ENCODE assay signal across 1 cellular context in genomic region chr16:15899538-15900100, GRCh38.
A peak's percentile ranks its signal among the peaks of the same experiment; 100 is the strongest.
TF ChIP-seq lines count a peak whose summit lies in the region.

No MANE protein-coding gene starts in this region.

TF ChIP-seq in HepG2, 621 proteins besides CTCF, POLR2A, EP300 and RAD21 (continued from another document and continues in another):
- TF ChIP-seq ELF1 (CRISPR knock-in tag; IDR thresholded peaks at IDR 0.05) (0 out of 2 replicates have a peak, but pooled peaks have one; percentile 22), KLF15 (CRISPR knock-in tag; IDR thresholded peaks at IDR 0.05; ENCODE audit: borderline replicate concordance) (no peak), ZMYM4 (CRISPR knock-in tag; IDR thresholded peaks at IDR 0.05) (no peak), JUN (CRISPR knock-in tag; IDR thresholded peaks at IDR 0.05) (peak; percentile 89; the same call in 1 of the 2 replicates), ZNF672 (CRISPR knock-in tag; IDR thresholded peaks at IDR 0.05) (no peak), TEAD3 (CRISPR knock-in tag; optimal IDR thresholded peaks at IDR 0.05; ENCODE audit: borderline replicate concordance) (peak; percentile 91), HOXA3 (CRISPR knock-in tag; IDR thresholded peaks at IDR 0.05) (peak; percentile 36; the same call in 1 of the 2 replicates), SYNCRIP (IDR thresholded peaks at IDR 0.05; ENCODE audit: insufficient read depth, low read depth, low read length) (no peak), SAP130 (CRISPR knock-in tag; IDR thresholded peaks at IDR 0.05; ENCODE audit: low read depth) (peak; percentile 52), RXRA (CRISPR knock-in tag; IDR thresholded peaks at IDR 0.05) (peak; percentile 83), MYC (CRISPR knock-in tag; IDR thresholded peaks at IDR 0.05; ENCODE audit: borderline replicate concordance) (peak; percentile 70; the same call in 1 of the 2 replicates), ZNF367 (CRISPR knock-in tag; IDR thresholded peaks at IDR 0.05; ENCODE audit: borderline replicate concordance) (no peak), REPIN1 (CRISPR knock-in tag; IDR thresholded peaks at IDR 0.05; ENCODE audit: borderline replicate concordance, low read depth) (no peak), FOSL1 (CRISPR knock-in tag; IDR thresholded peaks at IDR 0.05; ENCODE audit: borderline replicate concordance) (peak; percentile 87), ZSCAN29 (CRISPR knock-in tag; conservative IDR thresholded peaks at IDR 0.05) (no peak), ZNF501 (CRISPR knock-in tag; IDR thresholded peaks at IDR 0.05) (peak; percentile 84; the same call in 1 of the 2 replicates), ATF7 (IDR thresholded peaks at IDR 0.05) (no peak), ATF7 (CRISPR knock-in tag; IDR thresholded peaks at IDR 0.05) (no peak), ZSCAN31 (CRISPR knock-in tag; IDR thresholded peaks at IDR 0.05; ENCODE audit: low read depth) (no peak), ZBTB1 (CRISPR knock-in tag; IDR thresholded peaks at IDR 0.05; ENCODE audit: borderline replicate concordance) (no peak), CHCHD3 (CRISPR knock-in tag; IDR thresholded peaks at IDR 0.05) (no peak), NCOA2 (CRISPR knock-in tag; IDR thresholded peaks at IDR 0.05) (peak; percentile 27), BHLHE40 (IDR thresholded peaks at IDR 0.05; ENCODE audit: low read length) (peak; percentile 66), SKI (IDR thresholded peaks at IDR 0.05; ENCODE audit: partially characterized antibody) (peak; percentile 57), POLR2AphosphoS5 (IDR thresholded peaks at IDR 0.05; ENCODE audit: low read depth, low read length) (no peak), TCF7 (IDR thresholded peaks at IDR 0.05; ENCODE audit: low read depth) (peak; percentile 94), ZNF605 (CRISPR knock-in tag; IDR thresholded peaks at IDR 0.05) (peak; percentile 67), ZNF468 (CRISPR knock-in tag; IDR thresholded peaks at IDR 0.05) (no peak), ZEB1 (IDR thresholded peaks at IDR 0.05; ENCODE audit: insufficient replicate concordance, low read depth) (peak; percentile 67)
- TF ChIP-seq, protein P1, sequence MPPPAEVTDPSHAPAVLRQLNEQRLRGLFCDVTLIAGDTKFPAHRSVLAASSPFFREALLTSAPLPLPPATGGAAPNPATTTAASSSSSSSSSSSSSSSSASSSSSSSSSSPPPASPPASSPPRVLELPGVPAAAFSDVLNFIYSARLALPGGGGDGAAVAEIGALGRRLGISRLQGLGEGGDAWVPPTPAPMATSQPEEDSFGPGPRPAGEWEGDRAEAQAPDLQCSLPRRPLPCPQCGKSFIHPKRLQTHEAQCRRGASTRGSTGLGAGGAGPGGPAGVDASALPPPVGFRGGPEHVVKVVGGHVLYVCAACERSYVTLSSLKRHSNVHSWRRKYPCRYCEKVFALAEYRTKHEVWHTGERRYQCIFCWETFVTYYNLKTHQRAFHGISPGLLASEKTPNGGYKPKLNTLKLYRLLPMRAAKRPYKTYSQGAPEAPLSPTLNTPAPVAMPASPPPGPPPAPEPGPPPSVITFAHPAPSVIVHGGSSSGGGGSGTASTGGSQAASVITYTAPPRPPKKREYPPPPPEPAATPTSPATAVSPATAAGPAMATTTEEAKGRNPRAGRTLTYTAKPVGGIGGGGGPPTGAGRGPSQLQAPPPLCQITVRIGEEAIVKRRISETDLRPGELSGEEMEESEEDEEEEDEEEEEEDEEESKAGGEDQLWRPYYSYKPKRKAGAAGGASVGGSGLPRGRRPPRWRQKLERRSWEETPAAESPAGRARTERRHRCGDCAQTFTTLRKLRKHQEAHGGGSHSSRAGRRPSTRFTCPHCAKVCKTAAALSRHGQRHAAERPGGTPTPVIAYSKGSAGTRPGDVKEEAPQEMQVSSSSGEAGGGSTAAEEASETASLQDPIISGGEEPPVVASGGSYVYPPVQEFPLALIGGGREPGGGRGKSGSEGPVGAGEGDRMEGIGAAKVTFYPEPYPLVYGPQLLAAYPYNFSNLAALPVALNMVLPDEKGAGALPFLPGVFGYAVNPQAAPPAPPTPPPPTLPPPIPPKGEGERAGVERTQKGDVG (CRISPR knock-in tag; IDR thresholded peaks at IDR 0.05; ENCODE audit: borderline replicate concordance): no peak
- TF ChIP-seq, protein P2, sequence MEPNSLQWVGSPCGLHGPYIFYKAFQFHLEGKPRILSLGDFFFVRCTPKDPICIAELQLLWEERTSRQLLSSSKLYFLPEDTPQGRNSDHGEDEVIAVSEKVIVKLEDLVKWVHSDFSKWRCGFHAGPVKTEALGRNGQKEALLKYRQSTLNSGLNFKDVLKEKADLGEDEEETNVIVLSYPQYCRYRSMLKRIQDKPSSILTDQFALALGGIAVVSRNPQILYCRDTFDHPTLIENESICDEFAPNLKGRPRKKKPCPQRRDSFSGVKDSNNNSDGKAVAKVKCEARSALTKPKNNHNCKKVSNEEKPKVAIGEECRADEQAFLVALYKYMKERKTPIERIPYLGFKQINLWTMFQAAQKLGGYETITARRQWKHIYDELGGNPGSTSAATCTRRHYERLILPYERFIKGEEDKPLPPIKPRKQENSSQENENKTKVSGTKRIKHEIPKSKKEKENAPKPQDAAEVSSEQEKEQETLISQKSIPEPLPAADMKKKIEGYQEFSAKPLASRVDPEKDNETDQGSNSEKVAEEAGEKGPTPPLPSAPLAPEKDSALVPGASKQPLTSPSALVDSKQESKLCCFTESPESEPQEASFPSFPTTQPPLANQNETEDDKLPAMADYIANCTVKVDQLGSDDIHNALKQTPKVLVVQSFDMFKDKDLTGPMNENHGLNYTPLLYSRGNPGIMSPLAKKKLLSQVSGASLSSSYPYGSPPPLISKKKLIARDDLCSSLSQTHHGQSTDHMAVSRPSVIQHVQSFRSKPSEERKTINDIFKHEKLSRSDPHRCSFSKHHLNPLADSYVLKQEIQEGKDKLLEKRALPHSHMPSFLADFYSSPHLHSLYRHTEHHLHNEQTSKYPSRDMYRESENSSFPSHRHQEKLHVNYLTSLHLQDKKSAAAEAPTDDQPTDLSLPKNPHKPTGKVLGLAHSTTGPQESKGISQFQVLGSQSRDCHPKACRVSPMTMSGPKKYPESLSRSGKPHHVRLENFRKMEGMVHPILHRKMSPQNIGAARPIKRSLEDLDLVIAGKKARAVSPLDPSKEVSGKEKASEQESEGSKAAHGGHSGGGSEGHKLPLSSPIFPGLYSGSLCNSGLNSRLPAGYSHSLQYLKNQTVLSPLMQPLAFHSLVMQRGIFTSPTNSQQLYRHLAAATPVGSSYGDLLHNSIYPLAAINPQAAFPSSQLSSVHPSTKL (CRISPR knock-in tag; IDR thresholded peaks at IDR 0.05): peak; percentile 84
- TF ChIP-seq, protein P3, sequence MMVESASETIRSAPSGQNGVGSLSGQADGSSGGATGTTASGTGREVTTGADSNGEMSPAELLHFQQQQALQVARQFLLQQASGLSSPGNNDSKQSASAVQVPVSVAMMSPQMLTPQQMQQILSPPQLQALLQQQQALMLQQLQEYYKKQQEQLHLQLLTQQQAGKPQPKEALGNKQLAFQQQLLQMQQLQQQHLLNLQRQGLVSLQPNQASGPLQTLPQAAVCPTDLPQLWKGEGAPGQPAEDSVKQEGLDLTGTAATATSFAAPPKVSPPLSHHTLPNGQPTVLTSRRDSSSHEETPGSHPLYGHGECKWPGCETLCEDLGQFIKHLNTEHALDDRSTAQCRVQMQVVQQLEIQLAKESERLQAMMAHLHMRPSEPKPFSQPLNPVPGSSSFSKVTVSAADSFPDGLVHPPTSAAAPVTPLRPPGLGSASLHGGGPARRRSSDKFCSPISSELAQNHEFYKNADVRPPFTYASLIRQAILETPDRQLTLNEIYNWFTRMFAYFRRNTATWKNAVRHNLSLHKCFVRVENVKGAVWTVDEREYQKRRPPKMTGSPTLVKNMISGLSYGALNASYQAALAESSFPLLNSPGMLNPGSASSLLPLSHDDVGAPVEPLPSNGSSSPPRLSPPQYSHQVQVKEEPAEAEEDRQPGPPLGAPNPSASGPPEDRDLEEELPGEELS (CRISPR knock-in tag; IDR thresholded peaks at IDR 0.05): 0 out of 2 replicates have a peak, but pooled peaks have one; percentile 34
- TF ChIP-seq, protein P4, sequence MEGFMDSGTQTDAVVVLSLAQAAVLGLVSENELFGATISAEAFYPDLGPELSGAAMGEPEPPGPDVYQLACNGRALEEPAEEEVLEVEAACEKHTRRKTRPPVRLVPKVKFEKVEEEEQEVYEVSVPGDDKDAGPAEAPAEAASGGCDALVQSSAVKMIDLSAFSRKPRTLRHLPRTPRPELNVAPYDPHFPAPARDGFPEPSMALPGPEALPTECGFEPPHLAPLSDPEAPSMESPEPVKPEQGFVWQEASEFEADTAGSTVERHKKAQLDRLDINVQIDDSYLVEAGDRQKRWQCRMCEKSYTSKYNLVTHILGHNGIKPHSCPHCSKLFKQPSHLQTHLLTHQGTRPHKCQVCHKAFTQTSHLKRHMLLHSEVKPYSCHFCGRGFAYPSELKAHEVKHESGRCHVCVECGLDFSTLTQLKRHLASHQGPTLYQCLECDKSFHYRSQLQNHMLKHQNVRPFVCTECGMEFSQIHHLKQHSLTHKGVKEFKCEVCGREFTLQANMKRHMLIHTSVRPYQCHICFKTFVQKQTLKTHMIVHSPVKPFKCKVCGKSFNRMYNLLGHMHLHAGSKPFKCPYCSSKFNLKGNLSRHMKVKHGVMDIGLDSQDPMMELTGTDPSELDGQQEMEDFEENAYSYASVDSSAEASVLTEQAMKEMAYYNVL (CRISPR knock-in tag; IDR thresholded peaks at IDR 0.05; ENCODE audit: borderline replicate concordance): peak; percentile 7; the same call in 1 of the 2 replicates
- TF ChIP-seq, protein P5, sequence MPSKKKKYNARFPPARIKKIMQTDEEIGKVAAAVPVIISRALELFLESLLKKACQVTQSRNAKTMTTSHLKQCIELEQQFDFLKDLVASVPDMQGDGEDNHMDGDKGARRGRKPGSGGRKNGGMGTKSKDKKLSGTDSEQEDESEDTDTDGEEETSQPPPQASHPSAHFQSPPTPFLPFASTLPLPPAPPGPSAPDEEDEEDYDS (CRISPR knock-in tag; IDR thresholded peaks at IDR 0.05): 0 out of 2 replicates have a peak, but pooled peaks have one; percentile 50
- TF ChIP-seq, protein P6, sequence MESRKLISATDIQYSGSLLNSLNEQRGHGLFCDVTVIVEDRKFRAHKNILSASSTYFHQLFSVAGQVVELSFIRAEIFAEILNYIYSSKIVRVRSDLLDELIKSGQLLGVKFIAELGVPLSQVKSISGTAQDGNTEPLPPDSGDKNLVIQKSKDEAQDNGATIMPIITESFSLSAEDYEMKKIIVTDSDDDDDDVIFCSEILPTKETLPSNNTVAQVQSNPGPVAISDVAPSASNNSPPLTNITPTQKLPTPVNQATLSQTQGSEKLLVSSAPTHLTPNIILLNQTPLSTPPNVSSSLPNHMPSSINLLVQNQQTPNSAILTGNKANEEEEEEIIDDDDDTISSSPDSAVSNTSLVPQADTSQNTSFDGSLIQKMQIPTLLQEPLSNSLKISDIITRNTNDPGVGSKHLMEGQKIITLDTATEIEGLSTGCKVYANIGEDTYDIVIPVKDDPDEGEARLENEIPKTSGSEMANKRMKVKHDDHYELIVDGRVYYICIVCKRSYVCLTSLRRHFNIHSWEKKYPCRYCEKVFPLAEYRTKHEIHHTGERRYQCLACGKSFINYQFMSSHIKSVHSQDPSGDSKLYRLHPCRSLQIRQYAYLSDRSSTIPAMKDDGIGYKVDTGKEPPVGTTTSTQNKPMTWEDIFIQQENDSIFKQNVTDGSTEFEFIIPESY (CRISPR knock-in tag; IDR thresholded peaks at IDR 0.05): peak; percentile 46; the same call in 1 of the 2 replicates
- TF ChIP-seq, protein P7, sequence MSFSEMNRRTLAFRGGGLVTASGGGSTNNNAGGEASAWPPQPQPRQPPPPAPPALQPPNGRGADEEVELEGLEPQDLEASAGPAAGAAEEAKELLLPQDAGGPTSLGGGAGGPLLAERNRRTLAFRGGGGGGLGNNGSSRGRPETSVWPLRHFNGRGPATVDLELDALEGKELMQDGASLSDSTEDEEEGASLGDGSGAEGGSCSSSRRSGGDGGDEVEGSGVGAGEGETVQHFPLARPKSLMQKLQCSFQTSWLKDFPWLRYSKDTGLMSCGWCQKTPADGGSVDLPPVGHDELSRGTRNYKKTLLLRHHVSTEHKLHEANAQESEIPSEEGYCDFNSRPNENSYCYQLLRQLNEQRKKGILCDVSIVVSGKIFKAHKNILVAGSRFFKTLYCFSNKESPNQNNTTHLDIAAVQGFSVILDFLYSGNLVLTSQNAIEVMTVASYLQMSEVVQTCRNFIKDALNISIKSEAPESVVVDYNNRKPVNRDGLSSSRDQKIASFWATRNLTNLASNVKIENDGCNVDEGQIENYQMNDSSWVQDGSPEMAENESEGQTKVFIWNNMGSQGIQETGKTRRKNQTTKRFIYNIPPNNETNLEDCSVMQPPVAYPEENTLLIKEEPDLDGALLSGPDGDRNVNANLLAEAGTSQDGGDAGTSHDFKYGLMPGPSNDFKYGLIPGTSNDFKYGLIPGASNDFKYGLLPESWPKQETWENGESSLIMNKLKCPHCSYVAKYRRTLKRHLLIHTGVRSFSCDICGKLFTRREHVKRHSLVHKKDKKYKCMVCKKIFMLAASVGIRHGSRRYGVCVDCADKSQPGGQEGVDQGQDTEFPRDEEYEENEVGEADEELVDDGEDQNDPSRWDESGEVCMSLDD (CRISPR knock-in tag; IDR thresholded peaks at IDR 0.05; ENCODE audit: borderline replicate concordance): peak; percentile 78; the same call in 1 of the 2 replicates
- TF ChIP-seq, protein P8, sequence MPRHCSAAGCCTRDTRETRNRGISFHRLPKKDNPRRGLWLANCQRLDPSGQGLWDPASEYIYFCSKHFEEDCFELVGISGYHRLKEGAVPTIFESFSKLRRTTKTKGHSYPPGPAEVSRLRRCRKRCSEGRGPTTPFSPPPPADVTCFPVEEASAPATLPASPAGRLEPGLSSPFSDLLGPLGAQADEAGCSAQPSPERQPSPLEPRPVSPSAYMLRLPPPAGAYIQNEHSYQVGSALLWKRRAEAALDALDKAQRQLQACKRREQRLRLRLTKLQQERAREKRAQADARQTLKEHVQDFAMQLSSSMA (CRISPR knock-in tag; IDR thresholded peaks at IDR 0.05): no peak
